Comparison of ENCODE assay signal across 8 cellular contexts in the genomic region with DNA sequence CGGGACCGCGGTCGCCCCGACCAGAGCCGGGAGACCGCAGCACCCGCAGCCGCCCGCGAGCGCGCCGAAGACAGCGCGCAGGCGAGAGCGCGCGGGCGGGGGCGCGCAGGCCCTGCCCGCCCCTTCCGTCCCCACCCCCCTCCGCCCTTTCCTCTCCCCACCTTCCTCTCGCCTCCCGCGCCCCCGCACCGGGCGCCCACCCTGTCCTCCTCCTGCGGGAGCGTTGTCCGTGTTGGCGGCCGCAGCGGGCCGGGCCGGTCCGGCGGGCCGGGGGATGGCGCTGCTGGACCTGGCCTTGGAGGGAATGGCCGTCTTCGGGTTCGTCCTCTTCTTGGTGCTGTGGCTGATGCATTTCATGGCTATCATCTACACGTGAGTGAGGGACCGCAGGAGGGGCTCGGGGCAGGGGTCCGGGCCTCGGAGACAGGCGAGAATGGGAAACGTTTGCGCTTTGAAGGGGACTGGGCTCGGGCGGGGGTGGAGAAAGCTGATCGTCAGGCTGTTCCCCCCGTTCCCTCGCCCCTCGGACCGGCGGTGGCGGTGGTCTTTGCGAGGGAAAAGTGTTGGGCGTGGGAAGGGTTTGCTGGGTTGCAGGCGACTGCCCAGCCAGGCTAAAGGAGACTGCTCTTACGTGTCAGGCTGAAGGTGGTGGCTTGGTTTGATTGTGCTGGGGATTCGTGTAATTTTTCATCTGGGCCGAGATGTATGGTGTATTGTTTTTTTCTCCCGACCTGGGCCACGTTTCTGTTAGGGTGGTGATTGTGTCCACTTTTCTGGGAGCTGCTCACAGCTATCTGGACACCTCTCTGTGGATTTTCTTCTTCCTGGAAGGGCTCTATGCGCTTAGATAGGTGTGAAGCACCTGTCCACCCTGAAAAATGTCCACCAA. TPM values are rescaled to one million over a fixed set of nuclear protein-coding genes. Genes with fewer than 3 reads are reported as not detected.
DNase-seq lines count a peak whose midpoint lies in the region; ATAC-seq and TF ChIP-seq lines count a peak whose summit lies in the region.

No MANE protein-coding gene starts in this region.

- H3K36me3 Mint-ChIP-seq in activated CD8-positive, alpha-beta T cell treated with anti-CD3 and anti-CD28 coated beads for 36 hours (ENCODE audit: low read depth): peaks cover 5% of the 10 kb centered on the region
- no peaks in the 10 kb centered on the region for H3K36me3 Mint-ChIP-seq in endodermal cell (ENCODE audit: low read depth)

- H3K27ac ChIP-seq in endodermal cell (ENCODE audit: low read depth, low read length) (peak overlapping the region; percentile 84), stomach smooth muscle (ENCODE audit: low read length) (peak overlapping the region; percentile 81)

- H3K27me3 ChIP-seq in H7 (ENCODE audit: control insufficient read depth, insufficient read depth, low read length): no peaks in the 10 kb centered on the region
- H3K27me3 ChIP-seq in MG63: no peaks in the 10 kb centered on the region
- no peaks in the 10 kb centered on the region for H3K27me3 ChIP-seq in endodermal cell (ENCODE audit: control insufficient read depth, insufficient read depth, low read length, poor library complexity, severe bottlenecking)
- no peaks in the 10 kb centered on the region for H3K27me3 ChIP-seq in stomach smooth muscle (ENCODE audit: control insufficient read depth in 1 of 2, insufficient read depth in 2 of 2, low read length in 2 of 2)

- CTCF ChIA-PET in activated CD8-positive, alpha-beta T cell treated with anti-CD3 and anti-CD28 coated beads for 36 hours (lab: Charles Lee): interaction anchor here (0.9 to 2.8 kb wide), 7 partner anchors 11 to 178 kb away, joined by 3 to 8 read pairs (median 5); no protein-coding TSS in a partner anchor

- peak overlapping the region; percentile 66 for H3K9ac ChIP-seq in endodermal cell (ENCODE audit: extremely low read depth, low read length, poor library complexity, severe bottlenecking)
- H3K9ac ChIP-seq in stomach smooth muscle (ENCODE audit: low read length in 2 of 2): peak overlapping the region; percentile 86 to 92

- H3K36me3 ChIP-seq in H7 (replicated peaks; ENCODE audit: control insufficient read depth, insufficient read depth, low read length): no peaks in the 10 kb centered on the region
- H3K36me3 ChIP-seq in MG63: peaks cover 25% of the 10 kb centered on the region
- H3K36me3 ChIP-seq in endodermal cell (ENCODE audit: control insufficient read depth, insufficient read depth, low read length): no peaks in the 10 kb centered on the region
- no peaks in the 10 kb centered on the region for H3K36me3 ChIP-seq in mucosa of descending colon (ENCODE audit: low read depth)
- no peaks in the 10 kb centered on the region for H3K36me3 ChIP-seq in stomach smooth muscle (ENCODE audit: control insufficient read depth in 2 of 2, insufficient read depth in 2 of 2, low read length in 2 of 2)

- H3K4me1 Mint-ChIP-seq in activated CD8-positive, alpha-beta T cell treated with anti-CD3 and anti-CD28 coated beads for 36 hours (ENCODE audit: low read depth): peaks cover 8% of the 10 kb centered on the region
- peaks cover 2% of the 10 kb centered on the region for H3K4me1 Mint-ChIP-seq in endodermal cell

- H3K27me3 Mint-ChIP-seq in activated CD8-positive, alpha-beta T cell treated with anti-CD3 and anti-CD28 coated beads for 36 hours: no peaks in the 10 kb centered on the region
- no peaks in the 10 kb centered on the region for H3K27me3 Mint-ChIP-seq in endodermal cell (ENCODE audit: insufficient read depth)

- no peaks in the 10 kb centered on the region for H3K9me3 ChIP-seq in MG63
- no peaks in the 10 kb centered on the region for H3K9me3 ChIP-seq in endodermal cell (ENCODE audit: control insufficient read depth, low read length)
- H3K9me3 ChIP-seq in mucosa of descending colon: no peaks in the 10 kb centered on the region
- H3K9me3 ChIP-seq in stomach smooth muscle (ENCODE audit: control insufficient read depth in 2 of 2, low read length in 2 of 2): no peaks in the 10 kb centered on the region

- peak overlapping the region; percentile 65 for H3K4me3 ChIP-seq in H7 (ENCODE audit: insufficient read depth, low read depth, low read length)
- peak overlapping the region; percentile 86 for H3K4me3 ChIP-seq in MG63
- peak overlapping the region; percentile 95 for H3K4me3 ChIP-seq in endodermal cell (ENCODE audit: low read length)
- H3K4me3 ChIP-seq in mucosa of descending colon: peak overlapping the region; percentile 65
- peak overlapping the region; percentile 91 to 93 for H3K4me3 ChIP-seq in stomach smooth muscle (ENCODE audit: low read length in 2 of 2)

- peak overlapping the region; percentile 87 for H3K4me3 Mint-ChIP-seq in activated CD8-positive, alpha-beta T cell treated with anti-CD3 and anti-CD28 coated beads for 36 hours
- no peak overlapping the region for H3K4me3 Mint-ChIP-seq in endodermal cell

- DNase-seq in NCI-H2081 (lab: John Stamatoyannopoulos, UW): peak; percentile 56 to 78
- DNase-seq in NCI-H2081 treated with DMSO at 0.1 percent for 48 hours (lab: John Stamatoyannopoulos, UW): no peak
- peak; percentile 94 for DNase-seq in H7
- DNase-seq in MG63: peak; percentile 39
- DNase-seq in activated CD8-positive, alpha-beta T cell treated with anti-CD3 and anti-CD28 coated beads for 36 hours: peak; percentile 38
- DNase-seq in endodermal cell: peak; percentile 86
- peak; percentile 72 to 84 (median 81) for DNase-seq in mucosa of descending colon

- WGBS in endodermal cell (ENCODE audit: insufficient coverage in 1 of 2, insufficient read length in 1 of 2), 2 experiments: 0 to 4% methylated on average over 23 to 72 of the region's 73 CpGs

- POLR2A ChIA-PET in activated CD8-positive, alpha-beta T cell treated with anti-CD3 and anti-CD28 coated beads for 36 hours (lab: Charles Lee): interaction anchor here (0.7 to 2.7 kb wide), 8 partner anchors 12 to 483 kb away, joined by 3 to 19 read pairs (median 4); a partner anchor contains a TSS

- intact Hi-C loops in activated CD8-positive, alpha-beta T cell treated with anti-CD3 and anti-CD28 coated beads for 36 hours (cut with micrococcal nuclease): no loop called here
- intact Hi-C loops in mucosa of descending colon (cut with DNase I, micrococcal nuclease): loop anchor here in 1 of 2 donors (10.0 kb wide), 1 partner anchor 178 kb away; no protein-coding TSS in a partner anchor

- no peaks in the 10 kb centered on the region for H3K9me3 Mint-ChIP-seq in activated CD8-positive, alpha-beta T cell treated with anti-CD3 and anti-CD28 coated beads for 36 hours
- H3K9me3 Mint-ChIP-seq in endodermal cell: no peaks in the 10 kb centered on the region

- H3K4me1 ChIP-seq in endodermal cell (ENCODE audit: control insufficient read depth, insufficient read depth, low read length): no peaks in the 10 kb centered on the region
- H3K4me1 ChIP-seq in mucosa of descending colon (ENCODE audit: low read depth): peaks cover 26% of the 10 kb centered on the region
- peaks cover 14% of the 10 kb centered on the region for H3K4me1 ChIP-seq in stomach smooth muscle (ENCODE audit: control insufficient read depth, insufficient read depth, low read length)

- peak; percentile 43 for ATAC-seq in activated CD8-positive, alpha-beta T cell treated with anti-CD3 and anti-CD28 coated beads for 36 hours
- ATAC-seq in mucosa of descending colon: peak; percentile 73

- no peak for TF ChIP-seq CTCF in activated CD8-positive, alpha-beta T cell treated with anti-CD3 and anti-CD28 coated beads for 36 hours (IDR thresholded peaks at IDR 0.05)
- TF ChIP-seq CTCF in endodermal cell (conservative IDR thresholded peaks at IDR 0.05) (peak; percentile 33), mucosa of descending colon (IDR thresholded peaks at IDR 0.05) (no peak)

- H3K27ac Mint-ChIP-seq in activated CD8-positive, alpha-beta T cell treated with anti-CD3 and anti-CD28 coated beads for 36 hours: no peak overlapping the region
- H3K27ac Mint-ChIP-seq in endodermal cell: no peak overlapping the region

RNA-seq across cellular contexts. Expression of a gene that starts 0.6 kb away (rescaled TPM):
- total RNA-seq in H7 (2014; rRNA removed; shearing (Covaris generic)): 27.6 and 40.9 TPM in 2 replicates
- total RNA-seq in MG63 (2014; rRNA removed; shearing (Covaris generic); ENCODE audit: low replicate concordance): 35.9 and 48.5 TPM in 2 replicates
- 10 to 100 TPM; 13.5 to 14.3 TPM for total RNA-seq in activated CD8-positive, alpha-beta T cell treated with anti-CD3 and anti-CD28 coated beads for 36 hours
- total RNA-seq in endodermal cell (10 to 100 TPM; 20.0 to 22.4 TPM), mucosa of descending colon (10 to 100 TPM; 36.5 to 48.2 (median 39.8) TPM)
- polyA plus RNA-seq in endodermal cell (2013, experiment 1 of 2): 20.5 TPM
- polyA plus RNA-seq in endodermal cell (2013, experiment 2 of 2): 19.2 TPM
